Comparison of ENCODE assay signal across 15 cellular contexts in the genomic region with DNA sequence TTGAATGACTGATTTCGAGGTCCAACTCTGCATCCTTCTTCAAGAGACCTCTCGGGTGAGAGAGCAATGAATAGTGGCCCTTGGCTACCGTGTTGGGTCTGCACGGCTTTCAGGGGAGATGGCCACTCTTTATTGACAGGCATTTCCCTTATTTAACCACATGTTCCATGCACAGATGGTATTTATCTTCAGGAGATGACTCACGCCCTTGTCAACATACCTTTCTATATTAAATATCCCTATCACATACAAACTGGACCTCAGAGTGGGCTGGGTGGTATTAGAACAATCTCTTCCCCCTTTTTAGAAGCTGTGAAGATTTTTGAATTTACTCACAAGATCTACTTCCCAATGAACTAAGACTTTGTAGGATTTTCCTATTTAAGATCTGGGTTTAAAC.
DNase-seq lines count a peak whose midpoint lies in the region; ATAC-seq and TF ChIP-seq lines count a peak whose summit lies in the region.
"Had no signal": no experiment of that assay in that cellular context is flagged by ENCODE, and none has a peak within 500 bp of the region (broad histone marks: within the 10 kb centered on the region; RNA-seq: fewer than 3 reads in every experiment).

No MANE protein-coding gene starts in this region.

- H3K4me1 ChIP-seq in breast epithelium = no peaks in the 10 kb centered on the region

- H3K36me3 ChIP-seq in breast epithelium = no peaks in the 10 kb centered on the region

- intact Hi-C loops in MCF 10A (cut with micrococcal nuclease) (no loop called here), breast epithelium (cut with DNase I; ENCODE audit: low total_unique reads) (no loop called here)

- ATAC-seq in SK-N-SH treated with all-trans-retinoic acid at 6 μM for 48 hours (peak; percentile 49), HG02938 (IDR thresholded peaks at IDR 0.05; ENCODE audit: unreplicated experiment) (no peak)
- no peak for ATAC-seq in stimulated activated effector memory CD8-positive, alpha-beta T cell treated with anti-CD3 and anti-CD28 coated beads, Interleukin-12 subunit alpha, Interleukin-12 subunit beta, amount 100 ng/mL, for 72 hours
- ATAC-seq: effector memory CD8-positive, alpha-beta T cell had no signal

- H3K4me3 ChIP-seq in breast epithelium (no peak overlapping the region), foreskin fibroblast (ENCODE audit: low read depth in 1 of 2, low read length in 2 of 2) (no peak overlapping the region)

- POLR2A ChIA-PET in MCF 10A (lab: Yijun Ruan, JAX) = interaction anchor here (1.0 to 1.1 kb wide), 3 partner anchors 13 to 127 kb away, joined by 3 to 4 read pairs (median 4); no protein-coding TSS in a partner anchor

- H3K27me3 ChIP-seq in breast epithelium = no peaks in the 10 kb centered on the region

- no TSS peak for BruUV-seq in MCF 10A (replicated peaks; lab: Mats Ljungman, UMichigan)

- H3K27me3 Mint-ChIP-seq in MCF 10A (ENCODE audit: insufficient read depth, unreplicated experiment) = no peaks in the 10 kb centered on the region
- H3K27me3 Mint-ChIP-seq: activated CD4-positive, alpha-beta memory T cell treated with anti-CD3 and anti-CD28 coated beads, Interleukin-2, amount 10 ng/mL, durations not matched to agents 7 days and 5 days; activated naive CD8-positive, alpha-beta T cell treated with anti-CD3 and anti-CD28 coated beads for 36 hours; effector memory CD8-positive, alpha-beta T cell had no signal

- no peak overlapping the region for H3K4me3 Mint-ChIP-seq in MCF 10A (ENCODE audit: unreplicated experiment)
- H3K4me3 Mint-ChIP-seq in stimulated activated effector memory CD8-positive, alpha-beta T cell treated with anti-CD3 and anti-CD28 coated beads, Interleukin-12 subunit alpha, Interleukin-12 subunit beta, amount 100 ng/mL, for 72 hours = no peak overlapping the region
- H3K4me3 Mint-ChIP-seq: activated CD4-positive, alpha-beta memory T cell treated with anti-CD3 and anti-CD28 coated beads, Interleukin-2, amount 10 ng/mL, durations not matched to agents 7 days and 5 days; activated naive CD8-positive, alpha-beta T cell treated with anti-CD3 and anti-CD28 coated beads for 36 hours; effector memory CD8-positive, alpha-beta T cell; immature natural killer cell had no signal

- H3K9me3 Mint-ChIP-seq in MCF 10A (ENCODE audit: unreplicated experiment) = no peaks in the 10 kb centered on the region
- H3K9me3 Mint-ChIP-seq in stimulated activated effector memory CD8-positive, alpha-beta T cell treated with anti-CD3 and anti-CD28 coated beads, Interleukin-12 subunit alpha, Interleukin-12 subunit beta, amount 100 ng/mL, for 72 hours = no peaks in the 10 kb centered on the region
- H3K9me3 Mint-ChIP-seq: activated CD4-positive, alpha-beta memory T cell treated with anti-CD3 and anti-CD28 coated beads, Interleukin-2, amount 10 ng/mL, durations not matched to agents 7 days and 5 days; activated naive CD8-positive, alpha-beta T cell treated with anti-CD3 and anti-CD28 coated beads for 36 hours; effector memory CD8-positive, alpha-beta T cell; immature natural killer cell had no signal

- TF ChIP-seq POLR2A in breast epithelium (IDR thresholded peaks at IDR 0.05) = no peak

- no peak overlapping the region for H3K27ac ChIP-seq in breast epithelium

- DNase-seq in MCF 10A (ENCODE audit: unreplicated experiment) (peak; percentile 55), breast epithelium (ENCODE audit: low spot score in 2 of 2) (no peak), foreskin fibroblast (peak; percentile 82 to 87), CD1c-positive myeloid dendritic cell (ENCODE audit: extremely low spot score) (no peak)
- no peak for DNase-seq in stimulated activated effector memory CD8-positive, alpha-beta T cell treated with anti-CD3 and anti-CD28 coated beads, Interleukin-12 subunit alpha, Interleukin-12 subunit beta, amount 100 ng/mL, for 72 hours (ENCODE audit: low spot score in 2 of 2)
- DNase-seq in activated CD8-positive, alpha-beta memory T cell treated with anti-CD3 and anti-CD28 coated beads, Interleukin-2, amount 50 U/mL, for 48 hours = no peak
- DNase-seq: activated CD4-positive, alpha-beta memory T cell treated with anti-CD3 and anti-CD28 coated beads, Interleukin-2, amount 10 ng/mL, durations not matched to agents 7 days and 5 days; activated naive CD8-positive, alpha-beta T cell treated with anti-CD3 and anti-CD28 coated beads for 36 hours; effector memory CD8-positive, alpha-beta T cell; immature natural killer cell; NCI-H187 treated with DMSO at 0.1 percent for 48 hours; stimulated activated CD4-positive, alpha-beta T cell treated with anti-CD3 and anti-CD28 coated beads, Interleukin-2, amount 100 ng/mL, for 48 hours; substantia nigra had no signal

- no peaks in the 10 kb centered on the region for H3K9me3 ChIP-seq in breast epithelium

- CTCF ChIA-PET in MCF 10A (lab: Yijun Ruan, JAX) = interaction anchor here (0.6 to 1.4 kb wide), 5 partner anchors 35 to 604 kb away, joined by 3 to 4 read pairs (median 3); no protein-coding TSS in a partner anchor

- H3K4me1 Mint-ChIP-seq in MCF 10A (ENCODE audit: insufficient read depth, unreplicated experiment) = peaks cover 36% of the 10 kb centered on the region
- no peaks in the 10 kb centered on the region for H3K4me1 Mint-ChIP-seq in stimulated activated effector memory CD8-positive, alpha-beta T cell treated with anti-CD3 and anti-CD28 coated beads, Interleukin-12 subunit alpha, Interleukin-12 subunit beta, amount 100 ng/mL, for 72 hours
- H3K4me1 Mint-ChIP-seq: activated CD4-positive, alpha-beta memory T cell treated with anti-CD3 and anti-CD28 coated beads, Interleukin-2, amount 10 ng/mL, durations not matched to agents 7 days and 5 days; activated naive CD8-positive, alpha-beta T cell treated with anti-CD3 and anti-CD28 coated beads for 36 hours; immature natural killer cell had no signal

- H3K27ac Mint-ChIP-seq in MCF 10A (ENCODE audit: low read depth, unreplicated experiment) = peak overlapping the region; percentile 32
- no peak overlapping the region for H3K27ac Mint-ChIP-seq in stimulated activated effector memory CD8-positive, alpha-beta T cell treated with anti-CD3 and anti-CD28 coated beads, Interleukin-12 subunit alpha, Interleukin-12 subunit beta, amount 100 ng/mL, for 72 hours
- H3K27ac Mint-ChIP-seq: activated CD4-positive, alpha-beta memory T cell treated with anti-CD3 and anti-CD28 coated beads, Interleukin-2, amount 10 ng/mL, durations not matched to agents 7 days and 5 days; activated naive CD8-positive, alpha-beta T cell treated with anti-CD3 and anti-CD28 coated beads for 36 hours; effector memory CD8-positive, alpha-beta T cell; immature natural killer cell had no signal

- TF ChIP-seq CTCF in MCF 10A (IDR thresholded peaks at IDR 0.05; ENCODE audit: unreplicated experiment) (no peak), breast epithelium (IDR thresholded peaks at IDR 0.05) (no peak), foreskin fibroblast (IDR thresholded peaks at IDR 0.05; ENCODE audit: low read depth, low read length) (no peak)

- no peaks in the 10 kb centered on the region for H3K36me3 Mint-ChIP-seq in MCF 10A (ENCODE audit: insufficient read depth, unreplicated experiment)
- H3K36me3 Mint-ChIP-seq in stimulated activated effector memory CD8-positive, alpha-beta T cell treated with anti-CD3 and anti-CD28 coated beads, Interleukin-12 subunit alpha, Interleukin-12 subunit beta, amount 100 ng/mL, for 72 hours = no peaks in the 10 kb centered on the region
- H3K36me3 Mint-ChIP-seq: activated naive CD8-positive, alpha-beta T cell treated with anti-CD3 and anti-CD28 coated beads for 36 hours had no signal

TF ChIP-seq in SK-N-SH treated with all-trans-retinoic acid at 6 μM for 48 hours, 23 proteins besides CTCF, POLR2A, EP300 and RAD21:
- TF ChIP-seq ZNF70 (CRISPR knock-in tag; IDR thresholded peaks at IDR 0.05) (no peak), ZNF565 (CRISPR knock-in tag; conservative IDR thresholded peaks at IDR 0.05; ENCODE audit: low read depth) (no peak), ISL1 (CRISPR knock-in tag; IDR thresholded peaks at IDR 0.05) (peak; percentile 47; the same call in 1 of the 2 replicates)
- TF ChIP-seq, protein P1, sequence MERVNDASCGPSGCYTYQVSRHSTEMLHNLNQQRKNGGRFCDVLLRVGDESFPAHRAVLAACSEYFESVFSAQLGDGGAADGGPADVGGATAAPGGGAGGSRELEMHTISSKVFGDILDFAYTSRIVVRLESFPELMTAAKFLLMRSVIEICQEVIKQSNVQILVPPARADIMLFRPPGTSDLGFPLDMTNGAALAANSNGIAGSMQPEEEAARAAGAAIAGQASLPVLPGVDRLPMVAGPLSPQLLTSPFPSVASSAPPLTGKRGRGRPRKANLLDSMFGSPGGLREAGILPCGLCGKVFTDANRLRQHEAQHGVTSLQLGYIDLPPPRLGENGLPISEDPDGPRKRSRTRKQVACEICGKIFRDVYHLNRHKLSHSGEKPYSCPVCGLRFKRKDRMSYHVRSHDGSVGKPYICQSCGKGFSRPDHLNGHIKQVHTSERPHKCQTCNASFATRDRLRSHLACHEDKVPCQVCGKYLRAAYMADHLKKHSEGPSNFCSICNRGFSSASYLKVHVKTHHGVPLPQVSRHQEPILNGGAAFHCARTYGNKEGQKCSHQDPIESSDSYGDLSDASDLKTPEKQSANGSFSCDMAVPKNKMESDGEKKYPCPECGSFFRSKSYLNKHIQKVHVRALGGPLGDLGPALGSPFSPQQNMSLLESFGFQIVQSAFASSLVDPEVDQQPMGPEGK (CRISPR knock-in tag; IDR thresholded peaks at IDR 0.05; ENCODE audit: borderline replicate concordance) = 0 out of 2 replicates have a peak, but pooled peaks have one; percentile 21

Comparison
In these comparisons a context has a peak if more than half of its experiments do, and no peak if none do; other contexts are left out.
1. DNase-seq: peak in MCF 10A (single experiment) and foreskin fibroblast (2 of 2); none in breast epithelium (0 of 2), stimulated activated effector memory CD8-positive, alpha-beta T cell treated with anti-CD3 and anti-CD28 coated beads, Interleukin-12 subunit alpha, Interleukin-12 subunit beta, amount 100 ng/mL, for 72 hours (0 of 2), CD1c-positive myeloid dendritic cell (single experiment) and activated CD8-positive, alpha-beta memory T cell treated with anti-CD3 and anti-CD28 coated beads, Interleukin-2, amount 50 U/mL, for 48 hours (single experiment).